ENCODE assay signal across 12 cellular contexts in genomic region chr12:57552306-57552651, GRCh38. TPM values are rescaled to one million over a fixed set of nuclear protein-coding genes. Genes with fewer than 3 reads are reported as not detected.
DNase-seq lines count a peak whose midpoint lies in the region; ATAC-seq and TF ChIP-seq lines count a peak whose summit lies in the region.
"Had no signal": no experiment of that assay in that cellular context is flagged by ENCODE, and none has a peak within 500 bp of the region (broad histone marks: within the 10 kb centered on the region; RNA-seq: fewer than 3 reads in every experiment).

No MANE protein-coding gene starts in this region.

- peaks cover 25% of the 10 kb centered on the region for H3K27me3 ChIP-seq in iPS-15b (ENCODE audit: control insufficient read depth, insufficient read depth, low read length)
- peaks cover 12% of the 10 kb centered on the region for H3K27me3 ChIP-seq in smooth muscle cell (ENCODE audit: low read depth)
- peaks cover 28% of the 10 kb centered on the region for H3K27me3 ChIP-seq in gastroesophageal sphincter

- peaks cover 3% of the 10 kb centered on the region for H4K20me1 ChIP-seq in smooth muscle cell (ENCODE audit: low read depth)

- H3K79me2 ChIP-seq in smooth muscle cell (ENCODE audit: low read depth): peaks cover 14% of the 10 kb centered on the region

- DNase-seq in HUDEP-2 (lab: John Stamatoyannopoulos, UW; ENCODE audit: unreplicated experiment in 76 of 76) (peak in 69 of 76 experiments; percentile 21 to 82 (median 50)), smooth muscle cell (lab: John Stamatoyannopoulos, UW; ENCODE audit: unreplicated experiment) (no peak), NCI-H187 treated with DMSO at 0.1 percent for 48 hours (lab: John Stamatoyannopoulos, UW) (no peak), SHP77 treated with DMSO at 0.1 percent for 48 hours (lab: John Stamatoyannopoulos, UW) (no peak)
- DNase-seq: Kasumi-1, NCI-H2029, NCI-H524 treated with DMSO at 0.1 percent for 48 hours had no signal

- no peak for TF ChIP-seq POLR2A in gastroesophageal sphincter (IDR thresholded peaks at IDR 0.05)

- H2AFZ ChIP-seq in smooth muscle cell (ENCODE audit: low read depth): no peak overlapping the region

- WGBS in smooth muscle cell (ENCODE audit: low lambda C conversion rate): 45% methylated on average over 2 of the region's 2 CpGs
- 73 to 83% methylated on average over 2 of the region's 2 CpGs for WGBS in gastroesophageal sphincter (ENCODE audit: low coverage in 1 of 2), 2 donors

- peaks cover 19% of the 10 kb centered on the region for H3F3A ChIP-seq in smooth muscle cell (ENCODE audit: low read depth)

- H3K4me3 ChIP-seq in iPS-15b (ENCODE audit: low read depth, low read length): peak overlapping the region; percentile 1
- no peak overlapping the region for H3K4me3 ChIP-seq in smooth muscle cell
- H3K4me3 ChIP-seq in gastroesophageal sphincter: no peak overlapping the region
- H3K4me3 ChIP-seq: HAP-1 had no signal

- H3K27ac ChIP-seq in angular gyrus (ENCODE audit: low read depth, low read length): peak overlapping the region; percentile 3
- H3K27ac ChIP-seq in smooth muscle cell (ENCODE audit: low read depth): peak overlapping the region; percentile 74
- H3K27ac ChIP-seq in gastroesophageal sphincter: no peak overlapping the region
- H3K27ac ChIP-seq: RWPE1 had no signal

- TF ChIP-seq EP300 in gastroesophageal sphincter (IDR thresholded peaks at IDR 0.05): no peak

- H3K9me3 ChIP-seq in iPS-15b (ENCODE audit: control insufficient read depth, insufficient read depth, low read length): no peaks in the 10 kb centered on the region
- H3K9me3 ChIP-seq in smooth muscle cell (replicated peaks; ENCODE audit: low read depth): no peaks in the 10 kb centered on the region
- H3K9me3 ChIP-seq in gastroesophageal sphincter: no peaks in the 10 kb centered on the region
- H3K9me3 ChIP-seq: HAP-1 had no signal

- no peak for ATAC-seq in gastroesophageal sphincter

- H3K4me1 ChIP-seq in iPS-15b (ENCODE audit: control insufficient read depth, insufficient read depth, low read length) (peaks cover 28% of the 10 kb centered on the region), smooth muscle cell (ENCODE audit: low read depth) (peaks cover 39% of the 10 kb centered on the region), gastroesophageal sphincter (peaks cover 0 to 19% (median 5%) of the 10 kb centered on the region in 3 donors)

- TF ChIP-seq CTCF in smooth muscle cell (IDR thresholded peaks at IDR 0.05; ENCODE audit: borderline replicate concordance, insufficient read depth, poor library complexity, severe bottlenecking) (no peak), gastroesophageal sphincter (IDR thresholded peaks at IDR 0.05) (no peak)

- H3K36me3 ChIP-seq in iPS-15b (ENCODE audit: control insufficient read depth, insufficient read depth, low read length): peaks cover 3% of the 10 kb centered on the region
- H3K36me3 ChIP-seq in smooth muscle cell (ENCODE audit: low read depth): no peaks in the 10 kb centered on the region
- no peaks in the 10 kb centered on the region for H3K36me3 ChIP-seq in gastroesophageal sphincter
- H3K36me3 ChIP-seq: HAP-1 had no signal

- peak overlapping the region; percentile 73 for H3K4me2 ChIP-seq in smooth muscle cell

- no peak overlapping the region for H3K9ac ChIP-seq in iPS-15b (ENCODE audit: low read depth, low read length)
- H3K9ac ChIP-seq in smooth muscle cell (ENCODE audit: low read depth): peak overlapping the region; percentile 42

RNA-seq across cellular contexts. Expression of gene KIF5A, which starts 2.4 kb away (rescaled TPM):
- 2.2 and 2.8 TPM in 2 replicates for total RNA-seq in smooth muscle cell
- polyA plus RNA-seq in smooth muscle cell: 0.34 and 0.53 TPM in 2 replicates
- 1 to 10 TPM in 3 of 4 donors, under 1 TPM in 1; 0.89 to 4.7 (median 1.6) TPM for total RNA-seq in gastroesophageal sphincter

RNA-seq across cellular contexts. Expression of gene DCTN2, which starts 5.3 kb away (rescaled TPM):
- 88.0 and 107 TPM in 2 replicates for total RNA-seq in smooth muscle cell
- 119 and 127 TPM in 2 replicates for polyA plus RNA-seq in smooth muscle cell
- 100 to 1,000 TPM; 138 to 204 (median 182) TPM for total RNA-seq in gastroesophageal sphincter

RNA-seq across cellular contexts. Expression of gene MBD6, which starts 29.7 kb away (rescaled TPM):
- total RNA-seq in smooth muscle cell (3.7 and 9.1 TPM in 2 replicates), gastroesophageal sphincter (10 to 100 TPM in 3 of 4 donors, 1 to 10 TPM in 1; 8.9 to 22.6 (median 19.7) TPM)
- polyA plus RNA-seq in smooth muscle cell: 11.7 and 18.4 TPM in 2 replicates

RNA-seq across cellular contexts. Expression of gene DDIT3, which starts 32.0 kb away (rescaled TPM):
- total RNA-seq in smooth muscle cell (25.8 and 28.4 TPM in 2 replicates), gastroesophageal sphincter (10 to 100 TPM; 17.7 to 41.2 (median 36.5) TPM)
- polyA plus RNA-seq in smooth muscle cell: 27.8 and 43.5 TPM in 2 replicates

RNA-seq across cellular contexts. Expression of gene PIP4K2C, which starts 38.7 kb away (rescaled TPM):
- total RNA-seq in smooth muscle cell: 39.5 and 53.8 TPM in 2 replicates
- polyA plus RNA-seq in smooth muscle cell: 33.3 and 41.1 TPM in 2 replicates
- 10 to 100 TPM; 21.7 to 38.7 (median 33.1) TPM for total RNA-seq in gastroesophageal sphincter

Comparison
In these comparisons a context has a peak if more than half of its experiments do, and no peak if none do; other contexts are left out.
1. DNase-seq: peak in HUDEP-2 (69 of 76); none in smooth muscle cell (single experiment), NCI-H187 treated with DMSO at 0.1 percent for 48 hours (single experiment) and SHP77 treated with DMSO at 0.1 percent for 48 hours (single experiment).
2. H3K27ac ChIP-seq: peak in angular gyrus (single experiment) and smooth muscle cell (single experiment); none in gastroesophageal sphincter (0 of 4).